Comparison of ENCODE assay signal across 1 cellular context in genomic region chr4:163556650-163557391, GRCh38.
A peak's percentile ranks its signal among the peaks of the same experiment; 100 is the strongest.
TF ChIP-seq lines count a peak whose summit lies in the region.

No MANE protein-coding gene starts in this region.

TF ChIP-seq in K562, 482 proteins besides CTCF, POLR2A, EP300 and RAD21:
- TF ChIP-seq ZNF316 (IDR thresholded peaks at IDR 0.05) (peak; percentile 60), CAMTA2 (CRISPR knock-in tag; conservative IDR thresholded peaks at IDR 0.05) (no peak), HINFP (tag; conservative IDR thresholded peaks at IDR 0.05; ENCODE audit: low read depth) (no peak), C11orf30 (IDR thresholded peaks at IDR 0.05; ENCODE audit: low read depth) (0 out of 2 replicates have a peak, but pooled peaks have one; percentile 26), TCF7L2 (IDR thresholded peaks at IDR 0.05; ENCODE audit: low read depth, low read length) (no peak)
